1 cellular context compared by ENCODE assay signal in genomic region chr17:34665150-34665802, GRCh38.
TF ChIP-seq lines count a peak whose summit lies in the region.

No MANE protein-coding gene starts in this region.

TF ChIP-seq in H1, 55 proteins besides CTCF, POLR2A, EP300 and RAD21 (continued from another document):
- TF ChIP-seq ATF3 (IDR thresholded peaks at IDR 0.05; ENCODE audit: insufficient read depth, low read depth, low read length) (no peak), RXRA (IDR thresholded peaks at IDR 0.05; ENCODE audit: insufficient read depth, low read depth, low read length) (no peak), TCF12 (IDR thresholded peaks at IDR 0.05; ENCODE audit: low read depth, low read length) (no peak)
TF ChIP-seq in H1: peak in this region for 3.
